In the genomic region with DNA sequence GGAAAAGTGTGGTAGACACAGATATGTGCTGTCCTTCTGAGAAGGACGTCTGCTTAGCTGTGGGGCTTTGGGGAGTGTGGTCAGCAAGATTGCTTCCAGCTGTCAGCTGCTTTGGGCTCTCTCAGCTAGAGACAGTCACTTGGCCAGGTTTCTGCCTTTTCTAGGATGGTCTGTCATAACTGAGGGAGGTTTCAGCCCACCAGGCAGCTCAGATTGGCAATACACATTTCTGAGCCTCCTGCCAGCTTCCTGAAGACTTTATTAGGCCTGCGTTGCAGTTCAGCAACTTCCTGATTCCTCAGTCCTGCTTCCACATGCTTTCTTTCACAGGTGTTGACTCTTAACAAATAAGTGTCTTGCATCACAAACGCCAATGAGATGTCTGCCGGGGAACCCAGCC, we compare ENCODE assay signal across 17 cellular contexts.
DNase-seq lines count a peak whose midpoint lies in the region; ATAC-seq, FAIRE-seq and TF ChIP-seq lines count a peak whose summit lies in the region.
"Had no signal": no experiment of that assay in that cellular context is flagged by ENCODE, and none has a peak within 500 bp of the region (broad histone marks: within the 10 kb centered on the region; RNA-seq: fewer than 3 reads in every experiment).

No MANE protein-coding gene starts in this region.

- BruUV-seq in endothelial cell of umbilical vein (replicated peaks; lab: Mats Ljungman, UMichigan): no TSS peak

- no peak overlapping the region for H3K4me3 Mint-ChIP-seq in osteocyte (ENCODE audit: unreplicated experiment)
- H3K4me3 Mint-ChIP-seq: activated CD4-positive, alpha-beta memory T cell treated with anti-CD3 and anti-CD28 coated beads, Interleukin-2, amount 10 ng/mL, durations not matched to agents 7 days and 5 days had no signal

- peaks cover 32% of the 10 kb centered on the region for H3K4me1 Mint-ChIP-seq in osteocyte (ENCODE audit: unreplicated experiment)
- H3K4me1 Mint-ChIP-seq: activated CD4-positive, alpha-beta memory T cell treated with anti-CD3 and anti-CD28 coated beads, Interleukin-2, amount 10 ng/mL, durations not matched to agents 7 days and 5 days had no signal

- no peaks in the 10 kb centered on the region for H3K36me3 ChIP-seq in endothelial cell of umbilical vein (ENCODE audit: control insufficient read depth in 2 of 2, extremely low read depth in 1 of 2, insufficient read depth in 2 of 2, low read length in 2 of 2)
- H3K36me3 ChIP-seq: ascending aorta, BE2C had no signal

- TF ChIP-seq POLR2A in endothelial cell of umbilical vein (IDR thresholded peaks at IDR 0.05; ENCODE audit: low read depth, low read length): no peak

- TF ChIP-seq CTCF in endothelial cell of umbilical vein (IDR thresholded peaks at IDR 0.05; ENCODE audit: extremely low read depth in 1 of 2, insufficient read depth in 1 of 2, low read depth in 1 of 2, low read length in 2 of 2): no peak
- no peak for TF ChIP-seq CTCF in osteocyte (IDR thresholded peaks at IDR 0.05)

- no peaks in the 10 kb centered on the region for H3K9me3 Mint-ChIP-seq in osteocyte (ENCODE audit: unreplicated experiment)
- H3K9me3 Mint-ChIP-seq: activated CD4-positive, alpha-beta memory T cell treated with anti-CD3 and anti-CD28 coated beads, Interleukin-2, amount 10 ng/mL, durations not matched to agents 7 days and 5 days had no signal

- no peaks in the 10 kb centered on the region for H3K27me3 Mint-ChIP-seq in osteocyte (ENCODE audit: unreplicated experiment)
- H3K27me3 Mint-ChIP-seq: activated CD4-positive, alpha-beta memory T cell treated with anti-CD3 and anti-CD28 coated beads, Interleukin-2, amount 10 ng/mL, durations not matched to agents 7 days and 5 days had no signal

- H3K27ac ChIP-seq in endothelial cell of umbilical vein (ENCODE audit: insufficient read depth, low read depth, low read length): no peak overlapping the region
- H3K27ac ChIP-seq: ascending aorta had no signal

- H3K4me2 ChIP-seq in endothelial cell of umbilical vein (ENCODE audit: insufficient read depth, low read length): no peak overlapping the region

- dilution Hi-C loops in endothelial cell of umbilical vein (cut with MboI; ENCODE audit: extremely low pct_ligation_motif_present, low sequenced_read_pairs): no loop called here

- CTCF ChIA-PET in endothelial cell of umbilical vein (lab: Charles Lee): no interaction called here

- no peaks in the 10 kb centered on the region for H4K20me1 ChIP-seq in endothelial cell of umbilical vein (replicated peaks; ENCODE audit: control insufficient read depth, extremely low read depth, insufficient read depth, low read length)

- no peaks in the 10 kb centered on the region for H3K79me2 ChIP-seq in endothelial cell of umbilical vein (ENCODE audit: control insufficient read depth, insufficient read depth, low read length)

- peaks cover 30% of the 10 kb centered on the region for H3K4me1 ChIP-seq in endothelial cell of umbilical vein (ENCODE audit: control insufficient read depth, extremely low read depth, insufficient read depth, low read length)
- H3K4me1 ChIP-seq: BE2C had no signal

- no peaks in the 10 kb centered on the region for H3K9me1 ChIP-seq in endothelial cell of umbilical vein (replicated peaks; ENCODE audit: control insufficient read depth, extremely low read depth, insufficient read depth, low read length)

- no peaks in the 10 kb centered on the region for H3K36me3 Mint-ChIP-seq in osteocyte (ENCODE audit: unreplicated experiment)

- peak; percentile 15 for DNase-seq in DMS53 treated with DMSO at 0.1 percent for 48 hours (lab: John Stamatoyannopoulos, UW; ENCODE audit: unreplicated experiment)
- DNase-seq in RPMI7951 (ENCODE audit: low read depth): peak; percentile 80
- DNase-seq in endothelial cell of umbilical vein (ENCODE audit: low read depth, low spot score): peak; percentile 40
- DNase-seq in osteocyte (ENCODE audit: extremely low spot score, unreplicated experiment): no peak
- no peak for DNase-seq in NCI-H526 (lab: John Stamatoyannopoulos, UW)
- DNase-seq in SHP77 (lab: John Stamatoyannopoulos, UW): no peak
- no peak for DNase-seq in putamen (ENCODE audit: low spot score)
- DNase-seq: activated CD4-positive, alpha-beta memory T cell treated with anti-CD3 and anti-CD28 coated beads, Interleukin-2, amount 10 ng/mL, durations not matched to agents 7 days and 5 days; activated effector memory CD4-positive, alpha-beta T cell treated with anti-CD3 and anti-CD28 coated beads, Interleukin-2, amount 50 U/mL, for 16 hours; BE2C; DND-41; KG1; NCI-H187 treated with DMSO at 0.1 percent for 48 hours; NCI-H774; SIG-M5 had no signal

- no peaks in the 10 kb centered on the region for H3K27me3 ChIP-seq in endothelial cell of umbilical vein (ENCODE audit: control insufficient read depth in 2 of 2, insufficient read depth in 2 of 2, low read length in 2 of 2)
- H3K27me3 ChIP-seq: ascending aorta had no signal

- no peak for ATAC-seq in HG03159 (IDR thresholded peaks at IDR 0.05; ENCODE audit: unreplicated experiment)

- intact Hi-C loops in endothelial cell of umbilical vein (cut with micrococcal nuclease): loop anchor here (5.0 kb wide), 1 partner anchor 719 kb away; no protein-coding TSS in a partner anchor

- no peak for FAIRE-seq in endothelial cell of umbilical vein (lab: Jason Lieb, UNC)

- H3K9me3 ChIP-seq in endothelial cell of umbilical vein (replicated peaks; ENCODE audit: control insufficient read depth, insufficient read depth, low read length): no peaks in the 10 kb centered on the region
- H3K9me3 ChIP-seq: ascending aorta, BE2C had no signal

- POLR2A ChIA-PET in endothelial cell of umbilical vein (lab: Charles Lee): no interaction called here

- H3K9ac ChIP-seq in endothelial cell of umbilical vein (replicated peaks; ENCODE audit: extremely low read depth, insufficient read depth, low read length): no peak overlapping the region

- peak overlapping the region; percentile 42 for H2AFZ ChIP-seq in endothelial cell of umbilical vein (ENCODE audit: low read depth, low read length)

- no peak overlapping the region for H3K4me3 ChIP-seq in endothelial cell of umbilical vein (replicated peaks in 1 of 3; ENCODE audit: insufficient read depth in 1 of 3, low read depth in 1 of 3, low read length in 3 of 3)
- H3K4me3 ChIP-seq: ascending aorta had no signal

- H3K27ac Mint-ChIP-seq in osteocyte (ENCODE audit: unreplicated experiment): peak overlapping the region; percentile 17
- H3K27ac Mint-ChIP-seq: activated CD4-positive, alpha-beta memory T cell treated with anti-CD3 and anti-CD28 coated beads, Interleukin-2, amount 10 ng/mL, durations not matched to agents 7 days and 5 days had no signal

TF ChIP-seq in endothelial cell of umbilical vein, 7 proteins besides CTCF, POLR2A, EP300 and RAD21:
- TF ChIP-seq, protein P1, sequence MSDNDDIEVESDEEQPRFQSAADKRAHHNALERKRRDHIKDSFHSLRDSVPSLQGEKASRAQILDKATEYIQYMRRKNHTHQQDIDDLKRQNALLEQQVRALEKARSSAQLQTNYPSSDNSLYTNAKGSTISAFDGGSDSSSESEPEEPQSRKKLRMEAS (IDR thresholded peaks at IDR 0.05; ENCODE audit: insufficient read depth, insufficient read length): no peak
- TF ChIP-seq GATA2 (IDR thresholded peaks at IDR 0.05; ENCODE audit: insufficient read depth, insufficient read length, low read depth, low read length): no peak
- no peak for TF ChIP-seq EZH2 (IDR thresholded peaks at IDR 0.05; ENCODE audit: borderline replicate concordance, low read depth, low read length, severe bottlenecking)
- no peak for TF ChIP-seq FOS (IDR thresholded peaks at IDR 0.05; ENCODE audit: borderline replicate concordance, insufficient read depth, low read length)
- TF ChIP-seq POLR2AphosphoS5 (IDR thresholded peaks at IDR 0.05; ENCODE audit: insufficient read depth, low read depth, low read length): no peak
- TF ChIP-seq JUN (IDR thresholded peaks at IDR 0.05; ENCODE audit: borderline replicate concordance, insufficient read depth, insufficient read length, low read depth): no peak
- no peak for TF ChIP-seq MYC (IDR thresholded peaks at IDR 0.05; ENCODE audit: low read depth, low read length)

Comparison
In these comparisons a context has a peak if more than half of its experiments do, and no peak if none do; other contexts are left out.
1. DNase-seq: peak in DMS53 treated with DMSO at 0.1 percent for 48 hours (single experiment), RPMI7951 (single experiment) and endothelial cell of umbilical vein (single experiment); none in osteocyte (single experiment), NCI-H526 (0 of 2), SHP77 (0 of 2) and putamen (single experiment).